1 cellular context compared by ENCODE assay signal in genomic region chrX:78027798-78028197, GRCh38.
A peak's percentile ranks its signal among the peaks of the same experiment; 100 is the strongest.
TF ChIP-seq lines count a peak whose summit lies in the region.

No MANE protein-coding gene starts in this region.

TF ChIP-seq in HEK293, 187 proteins besides CTCF, POLR2A, EP300 and RAD21 (continued from another document and continues in another):
- no peak for TF ChIP-seq PRDM10 (tag by site-specific recombination; IDR thresholded peaks at IDR 0.05)
- no peak for TF ChIP-seq ZSCAN16 (tag by site-specific recombination; IDR thresholded peaks at IDR 0.05)
- no peak for TF ChIP-seq BCL11B (tag by site-specific recombination; IDR thresholded peaks at IDR 0.05; ENCODE audit: low read depth)
- TF ChIP-seq ZBTB48 (tag by site-specific recombination; IDR thresholded peaks at IDR 0.05) = no peak
- TF ChIP-seq, protein P1, sequence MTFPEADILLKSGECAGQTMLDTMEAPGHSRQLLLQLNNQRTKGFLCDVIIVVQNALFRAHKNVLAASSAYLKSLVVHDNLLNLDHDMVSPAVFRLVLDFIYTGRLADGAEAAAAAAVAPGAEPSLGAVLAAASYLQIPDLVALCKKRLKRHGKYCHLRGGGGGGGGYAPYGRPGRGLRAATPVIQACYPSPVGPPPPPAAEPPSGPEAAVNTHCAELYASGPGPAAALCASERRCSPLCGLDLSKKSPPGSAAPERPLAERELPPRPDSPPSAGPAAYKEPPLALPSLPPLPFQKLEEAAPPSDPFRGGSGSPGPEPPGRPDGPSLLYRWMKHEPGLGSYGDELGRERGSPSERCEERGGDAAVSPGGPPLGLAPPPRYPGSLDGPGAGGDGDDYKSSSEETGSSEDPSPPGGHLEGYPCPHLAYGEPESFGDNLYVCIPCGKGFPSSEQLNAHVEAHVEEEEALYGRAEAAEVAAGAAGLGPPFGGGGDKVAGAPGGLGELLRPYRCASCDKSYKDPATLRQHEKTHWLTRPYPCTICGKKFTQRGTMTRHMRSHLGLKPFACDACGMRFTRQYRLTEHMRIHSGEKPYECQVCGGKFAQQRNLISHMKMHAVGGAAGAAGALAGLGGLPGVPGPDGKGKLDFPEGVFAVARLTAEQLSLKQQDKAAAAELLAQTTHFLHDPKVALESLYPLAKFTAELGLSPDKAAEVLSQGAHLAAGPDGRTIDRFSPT (tag by site-specific recombination; IDR thresholded peaks at IDR 0.05) = no peak
- TF ChIP-seq, protein P2, sequence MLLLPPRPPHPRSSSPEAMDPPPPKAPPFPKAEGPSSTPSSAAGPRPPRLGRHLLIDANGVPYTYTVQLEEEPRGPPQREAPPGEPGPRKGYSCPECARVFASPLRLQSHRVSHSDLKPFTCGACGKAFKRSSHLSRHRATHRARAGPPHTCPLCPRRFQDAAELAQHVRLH (tag by site-specific recombination; IDR thresholded peaks at IDR 0.05) = peak; percentile 77; the same call in 1 of the 2 replicates
- no peak for TF ChIP-seq YY1 (tag by site-specific recombination; IDR thresholded peaks at IDR 0.05)
- TF ChIP-seq PRDM4 (tag by site-specific recombination; IDR thresholded peaks at IDR 0.05) = no peak
- no peak for TF ChIP-seq ZNF76 (tag by site-specific recombination; IDR thresholded peaks at IDR 0.05; ENCODE audit: borderline replicate concordance, low read depth)
- no peak for TF ChIP-seq BCL11A (tag by site-specific recombination; IDR thresholded peaks at IDR 0.05; ENCODE audit: low read depth)
- TF ChIP-seq, protein P3, sequence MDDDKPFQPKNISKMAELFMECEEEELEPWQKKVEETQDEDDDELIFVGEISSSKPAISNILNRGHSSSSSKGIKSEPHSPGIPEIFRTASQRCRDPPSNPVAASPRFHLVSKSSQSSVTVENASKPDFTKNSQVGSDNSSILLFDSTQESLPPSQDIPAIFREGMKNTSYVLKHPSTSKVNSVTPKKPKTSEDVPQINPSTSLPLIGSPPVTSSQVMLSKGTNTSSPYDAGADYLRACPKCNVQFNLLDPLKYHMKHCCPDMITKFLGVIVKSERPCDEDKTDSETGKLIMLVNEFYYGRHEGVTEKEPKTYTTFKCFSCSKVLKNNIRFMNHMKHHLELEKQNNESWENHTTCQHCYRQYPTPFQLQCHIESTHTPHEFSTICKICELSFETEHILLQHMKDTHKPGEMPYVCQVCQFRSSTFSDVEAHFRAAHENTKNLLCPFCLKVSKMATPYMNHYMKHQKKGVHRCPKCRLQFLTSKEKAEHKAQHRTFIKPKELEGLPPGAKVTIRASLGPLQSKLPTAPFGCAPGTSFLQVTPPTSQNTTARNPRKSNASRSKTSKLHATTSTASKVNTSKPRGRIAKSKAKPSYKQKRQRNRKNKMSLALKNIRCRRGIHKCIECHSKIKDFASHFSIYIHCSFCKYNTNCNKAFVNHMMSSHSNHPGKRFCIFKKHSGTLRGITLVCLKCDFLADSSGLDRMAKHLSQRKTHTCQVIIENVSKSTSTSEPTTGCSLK (tag by site-specific recombination; IDR thresholded peaks at IDR 0.05) = no peak
- no peak for TF ChIP-seq ZNF585B (tag by site-specific recombination; IDR thresholded peaks at IDR 0.05)
- TF ChIP-seq ZNF394 (tag by site-specific recombination; IDR thresholded peaks at IDR 0.05; ENCODE audit: borderline replicate concordance) = peak; percentile 94; the same call in 1 of the 2 replicates
- TF ChIP-seq ZSCAN18 (tag by site-specific recombination; IDR thresholded peaks at IDR 0.05) = no peak
- TF ChIP-seq ZNF391 (tag by site-specific recombination; IDR thresholded peaks at IDR 0.05; ENCODE audit: borderline replicate concordance, low read depth) = no peak
- TF ChIP-seq ZSCAN30 (tag by site-specific recombination; IDR thresholded peaks at IDR 0.05) = no peak
- TF ChIP-seq ZNF18 (tag by site-specific recombination; IDR thresholded peaks at IDR 0.05) = no peak
- TF ChIP-seq ZNF776 (tag by site-specific recombination; IDR thresholded peaks at IDR 0.05; ENCODE audit: borderline replicate concordance) = no peak
- no peak for TF ChIP-seq ZNF521 (tag by site-specific recombination; IDR thresholded peaks at IDR 0.05)
- TF ChIP-seq ZFP41 (tag by site-specific recombination; IDR thresholded peaks at IDR 0.05; ENCODE audit: borderline replicate concordance) = no peak
- TF ChIP-seq, protein P4, sequence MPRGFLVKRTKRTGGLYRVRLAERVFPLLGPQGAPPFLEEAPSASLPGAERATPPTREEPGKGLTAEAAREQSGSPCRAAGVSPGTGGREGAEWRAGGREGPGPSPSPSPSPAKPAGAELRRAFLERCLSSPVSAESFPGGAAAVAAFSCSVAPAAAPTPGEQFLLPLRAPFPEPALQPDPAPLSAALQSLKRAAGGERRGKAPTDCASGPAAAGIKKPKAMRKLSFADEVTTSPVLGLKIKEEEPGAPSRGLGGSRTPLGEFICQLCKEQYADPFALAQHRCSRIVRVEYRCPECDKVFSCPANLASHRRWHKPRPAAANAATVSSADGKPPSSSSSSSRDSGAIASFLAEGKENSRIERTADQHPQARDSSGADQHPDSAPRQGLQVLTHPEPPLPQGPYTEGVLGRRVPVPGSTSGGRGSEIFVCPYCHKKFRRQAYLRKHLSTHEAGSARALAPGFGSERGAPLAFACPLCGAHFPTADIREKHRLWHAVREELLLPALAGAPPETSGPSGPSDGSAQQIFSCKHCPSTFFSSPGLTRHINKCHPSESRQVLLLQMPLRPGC (tag by site-specific recombination; IDR thresholded peaks at IDR 0.05) = no peak
- no peak for TF ChIP-seq ZNF37A (tag by site-specific recombination; IDR thresholded peaks at IDR 0.05)
- TF ChIP-seq KLF8 (tag by site-specific recombination; IDR thresholded peaks at IDR 0.05) = no peak
- TF ChIP-seq ZNF514 (tag by site-specific recombination; IDR thresholded peaks at IDR 0.05) = peak; percentile 76; the same call in 1 of the 2 replicates
- TF ChIP-seq ZNF366 (tag by site-specific recombination; conservative IDR thresholded peaks at IDR 0.05) = no peak
- TF ChIP-seq ZNF335 (tag by site-specific recombination; conservative IDR thresholded peaks at IDR 0.05) = no peak
- TF ChIP-seq GFI1B (tag by site-specific recombination; IDR thresholded peaks at IDR 0.05) = 0 out of 2 replicates have a peak, but pooled peaks have one; percentile 35
- TF ChIP-seq ZNF302 (tag by site-specific recombination; IDR thresholded peaks at IDR 0.05; ENCODE audit: low read depth) = no peak
- no peak for TF ChIP-seq ZBTB20 (tag by site-specific recombination; IDR thresholded peaks at IDR 0.05)
- peak; percentile 88; the same call in 1 of the 2 replicates for TF ChIP-seq ZFP37 (tag by site-specific recombination; IDR thresholded peaks at IDR 0.05)
- TF ChIP-seq ZNF10 (tag by site-specific recombination; IDR thresholded peaks at IDR 0.05) = no peak
- no peak for TF ChIP-seq ZNF155 (tag by site-specific recombination; IDR thresholded peaks at IDR 0.05)
- no peak for TF ChIP-seq ZNF174 (tag by site-specific recombination; IDR thresholded peaks at IDR 0.05)
- no peak for TF ChIP-seq ZNF416 (tag by site-specific recombination; IDR thresholded peaks at IDR 0.05)
- TF ChIP-seq HOXA7 (CRISPR knock-in tag; IDR thresholded peaks at IDR 0.05; ENCODE audit: borderline replicate concordance) = no peak
- TF ChIP-seq ZNF596 (tag by site-specific recombination; IDR thresholded peaks at IDR 0.05) = no peak
- TF ChIP-seq ZNF830 (tag by site-specific recombination; IDR thresholded peaks at IDR 0.05; ENCODE audit: low read depth) = no peak
- TF ChIP-seq HOXC10 (CRISPR knock-in tag; IDR thresholded peaks at IDR 0.05) = no peak
- TF ChIP-seq ZFP69B (tag by site-specific recombination; IDR thresholded peaks at IDR 0.05) = no peak
- no peak for TF ChIP-seq ZNF239 (tag by site-specific recombination; IDR thresholded peaks at IDR 0.05)
- TF ChIP-seq ZSCAN23 (tag by site-specific recombination; IDR thresholded peaks at IDR 0.05) = no peak
- TF ChIP-seq, protein P5, sequence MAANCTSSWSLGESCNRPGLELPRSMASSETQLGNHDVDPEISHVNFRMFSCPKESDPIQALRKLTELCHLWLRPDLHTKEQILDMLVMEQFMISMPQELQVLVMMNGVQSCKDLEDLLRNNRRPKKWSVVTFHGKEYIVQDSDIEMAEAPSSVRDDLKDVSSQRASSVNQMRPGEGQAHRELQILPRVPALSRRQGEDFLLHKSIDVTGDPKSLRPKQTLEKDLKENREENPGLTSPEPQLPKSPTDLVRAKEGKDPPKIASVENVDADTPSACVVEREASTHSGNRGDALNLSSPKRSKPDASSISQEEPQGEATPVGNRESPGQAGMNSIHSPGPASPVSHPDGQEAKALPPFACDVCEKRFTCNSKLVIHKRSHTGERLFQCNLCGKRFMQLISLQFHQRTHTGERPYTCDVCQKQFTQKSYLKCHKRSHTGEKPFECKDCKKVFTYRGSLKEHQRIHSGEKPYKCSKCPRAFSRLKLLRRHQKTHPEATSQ (tag by site-specific recombination; IDR thresholded peaks at IDR 0.05) = no peak
- TF ChIP-seq ZIC2 (tag by site-specific recombination; IDR thresholded peaks at IDR 0.05) = no peak
- no peak for TF ChIP-seq TRIM28 (IDR thresholded peaks at IDR 0.05; ENCODE audit: borderline replicate concordance, low read length)
- TF ChIP-seq ZNF24 (tag by site-specific recombination; IDR thresholded peaks at IDR 0.05) = no peak
- TF ChIP-seq ZNF169 (tag by site-specific recombination; IDR thresholded peaks at IDR 0.05) = no peak
- TF ChIP-seq, protein P6, sequence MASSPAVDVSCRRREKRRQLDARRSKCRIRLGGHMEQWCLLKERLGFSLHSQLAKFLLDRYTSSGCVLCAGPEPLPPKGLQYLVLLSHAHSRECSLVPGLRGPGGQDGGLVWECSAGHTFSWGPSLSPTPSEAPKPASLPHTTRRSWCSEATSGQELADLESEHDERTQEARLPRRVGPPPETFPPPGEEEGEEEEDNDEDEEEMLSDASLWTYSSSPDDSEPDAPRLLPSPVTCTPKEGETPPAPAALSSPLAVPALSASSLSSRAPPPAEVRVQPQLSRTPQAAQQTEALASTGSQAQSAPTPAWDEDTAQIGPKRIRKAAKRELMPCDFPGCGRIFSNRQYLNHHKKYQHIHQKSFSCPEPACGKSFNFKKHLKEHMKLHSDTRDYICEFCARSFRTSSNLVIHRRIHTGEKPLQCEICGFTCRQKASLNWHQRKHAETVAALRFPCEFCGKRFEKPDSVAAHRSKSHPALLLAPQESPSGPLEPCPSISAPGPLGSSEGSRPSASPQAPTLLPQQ (tag by site-specific recombination; IDR thresholded peaks at IDR 0.05) = no peak
- peak; percentile 76 for TF ChIP-seq ZBTB8A (tag by site-specific recombination; IDR thresholded peaks at IDR 0.05)
- no peak for TF ChIP-seq ZNF600 (tag by site-specific recombination; IDR thresholded peaks at IDR 0.05)
- no peak for TF ChIP-seq ZNF157 (tag by site-specific recombination; IDR thresholded peaks at IDR 0.05)
